In genomic region chr14:105147701-105148603, GRCh38 we compare ENCODE assay signal across 32 cellular contexts. TPM values are rescaled to one million over a fixed set of nuclear protein-coding genes. Genes with fewer than 3 reads are reported as not detected.
A peak's percentile ranks its signal among the peaks of the same experiment; 100 is the strongest.
DNase-seq lines count a peak whose midpoint lies in the region; ATAC-seq, FAIRE-seq and TF ChIP-seq lines count a peak whose summit lies in the region.
"Had no signal": no experiment of that assay in that cellular context is flagged by ENCODE, and none has a peak within 500 bp of the region (broad histone marks: within the 10 kb centered on the region; RNA-seq: fewer than 3 reads in every experiment).

No MANE protein-coding gene starts in this region.

- peaks cover 35% of the 10 kb centered on the region for H3K36me3 ChIP-seq in right atrium auricular region
- peaks cover 65% of the 10 kb centered on the region for H3K36me3 ChIP-seq in WERI-Rb-1
- H3K36me3 ChIP-seq in kidney (ENCODE audit: control insufficient read depth in 1 of 2, insufficient read depth in 2 of 2, low read length in 2 of 2), result no peaks in the 10 kb centered on the region
- H3K36me3 ChIP-seq in aorta (ENCODE audit: control insufficient read depth in 1 of 2, insufficient read depth in 2 of 2, low read length in 1 of 2), result no peaks in the 10 kb centered on the region
- H3K36me3 ChIP-seq: neutrophil, prostate gland, thoracic aorta had no signal

- H3K27ac ChIP-seq in right atrium auricular region (no peak overlapping the region), WERI-Rb-1 (no peak overlapping the region), kidney (ENCODE audit: low read depth in 2 of 2, low read length in 2 of 2) (no peak overlapping the region), aorta (ENCODE audit: low read depth in 1 of 2, low read length in 2 of 2) (no peak overlapping the region)
- H3K27ac ChIP-seq: BLaER1, gastroesophageal sphincter, neutrophil, prostate gland, RWPE1, SK-N-MC, thoracic aorta had no signal

- no peak for ATAC-seq in Right ventricle myocardium superior (ENCODE audit: poor library complexity)
- no peak for ATAC-seq in aorta (ENCODE audit: low FRiP score)
- ATAC-seq: gastroesophageal sphincter, K562, left lobe of liver had no signal

- no peak overlapping the region for H3K9ac ChIP-seq in kidney (ENCODE audit: low read length in 2 of 2)
- H3K9ac ChIP-seq: BLaER1 had no signal

- in situ Hi-C loops in ACHN (cut with HindIII; ENCODE audit: low pct_ligation_motif_present, low pct_unique_long_range_greater_than_20kb, low sequenced_read_pairs), result no loop called here

- no peaks in the 10 kb centered on the region for H3K9me3 ChIP-seq in right atrium auricular region
- no peaks in the 10 kb centered on the region for H3K9me3 ChIP-seq in WERI-Rb-1 (ENCODE audit: severe bottlenecking)
- H3K9me3 ChIP-seq in kidney (ENCODE audit: control insufficient read depth in 1 of 2, low read length in 2 of 2), result no peaks in the 10 kb centered on the region
- H3K9me3 ChIP-seq in aorta (ENCODE audit: control insufficient read depth, low read length), result no peaks in the 10 kb centered on the region
- H3K9me3 ChIP-seq: BLaER1, gastroesophageal sphincter, neutrophil, prostate gland, thoracic aorta had no signal

- H3K4me1 ChIP-seq in right atrium auricular region, result peaks cover 0 to 14% of the 10 kb centered on the region in 2 donors
- no peaks in the 10 kb centered on the region for H3K4me1 ChIP-seq in kidney (ENCODE audit: control insufficient read depth in 1 of 2, insufficient read depth in 1 of 2, low read depth in 1 of 2, low read length in 2 of 2)
- H3K4me1 ChIP-seq in aorta (ENCODE audit: control insufficient read depth in 1 of 2, insufficient read depth in 2 of 2, low read length in 2 of 2), result no peaks in the 10 kb centered on the region
- H3K4me1 ChIP-seq: gastroesophageal sphincter, prostate gland had no signal

- 93 to 94% methylated on average over 58 to 62 of the region's 62 CpGs for WGBS in aorta, 2 donors

- no peak for FAIRE-seq in kidney (lab: Jason Lieb, UNC)
- FAIRE-seq: endothelial cell of umbilical vein, K562, TTC549, urothelium cell line had no signal

- H3K4me3 ChIP-seq in right atrium auricular region (no peak overlapping the region), WERI-Rb-1 (ENCODE audit: low read depth, low read length) (no peak overlapping the region), kidney (ENCODE audit: low read length in 2 of 2) (no peak overlapping the region), aorta (ENCODE audit: low read length in 2 of 2) (no peak overlapping the region)
- H3K4me3 ChIP-seq: BLaER1, gastroesophageal sphincter, K562, prostate gland, SK-N-MC, thoracic aorta had no signal

- no peaks in the 10 kb centered on the region for H3K27me3 ChIP-seq in right atrium auricular region
- H3K27me3 ChIP-seq in WERI-Rb-1 (ENCODE audit: insufficient read depth, low read depth, severe bottlenecking), result no peaks in the 10 kb centered on the region
- H3K27me3 ChIP-seq in aorta (ENCODE audit: control insufficient read depth in 1 of 2, insufficient read depth in 2 of 2, low read length in 1 of 2), result no peaks in the 10 kb centered on the region
- H3K27me3 ChIP-seq: BLaER1, gastroesophageal sphincter, neutrophil had no signal

- peak; percentile 33 for DNase-seq in Right ventricle myocardium superior
- DNase-seq in right atrium auricular region (ENCODE audit: low spot score), result no peak
- peak; percentile 10 for DNase-seq in WERI-Rb-1
- DNase-seq in kidney, result peak; percentile 69
- peak; percentile 37 to 78 for DNase-seq in aorta
- DNase-seq in ACHN, result no peak
- DNase-seq in NCI-H748 (lab: John Stamatoyannopoulos, UW; ENCODE audit: unreplicated experiment), result no peak
- DNase-seq: activated CD4-positive, alpha-beta T cell treated with anti-CD3 and anti-CD28 coated beads, Interleukin-2, amount 50 U/mL, for 48 hours; activated naive CD4-positive, alpha-beta T cell treated with Interleukin-2 at 50 U/mL for 16 hours; activated T-cell treated with anti-CD3 and anti-CD28 coated beads, Interleukin-2, amount 50 U/mL, for 48 hours; amniotic stem cell; EL; hippocampal formation; immature natural killer cell; NCI-H1092; NCI-H187; NCI-H2171 treated with DMSO at 0.1 percent for 48 hours; NCI-H524; OCI-M1; stimulated activated naive CD4-positive, alpha-beta T cell treated with Interleukin-2 at 50 U/mL for 16 hours had no signal

- intact Hi-C loops in Right ventricle myocardium superior (cut with DNase I) (no loop called here), kidney (cut with DNase I) (no loop called here), aorta (cut with DNase I) (no loop called here)

- TF ChIP-seq CTCF in right atrium auricular region (IDR thresholded peaks at IDR 0.05) (no peak), WERI-Rb-1 (IDR thresholded peaks at IDR 0.05; ENCODE audit: low read depth, low read length) (no peak), kidney (IDR thresholded peaks at IDR 0.05; ENCODE audit: borderline replicate concordance, extremely low read depth, insufficient read depth) (no peak)

RNA-seq across cellular contexts. Expression of gene JAG2, which starts 20.6 kb away (rescaled TPM):
- total RNA-seq in Right ventricle myocardium superior (28.6 TPM), right atrium auricular region (10 to 100 TPM; 14.5 to 17.3 TPM), kidney (26.1 TPM), aorta (10 to 100 TPM; 15.0 to 32.1 TPM)
- polyA plus RNA-seq in kidney (ENCODE audit: insufficient read depth, low read depth, low replicate concordance) (6.3 TPM), aorta (1 to 10 TPM in 1 of 2 donors, under 1 TPM in 1; 0.13 to 1.1 TPM)

RNA-seq across cellular contexts. Expression of gene NUDT14, which starts 33.2 kb away (rescaled TPM):
- total RNA-seq in Right ventricle myocardium superior (32.2 TPM), right atrium auricular region (10 to 100 TPM; 17.1 to 18.9 TPM), kidney (48.6 TPM), aorta (10 to 100 TPM; 13.3 to 29.9 TPM)
- polyA plus RNA-seq in kidney (ENCODE audit: insufficient read depth, low read depth, low replicate concordance) (59.1 TPM), aorta (10 to 100 TPM in 1 of 2 donors, 1 to 10 TPM in 1; 6.1 to 10.0 TPM)

Comparison
In these comparisons a context has a peak if more than half of its experiments do, and no peak if none do; other contexts are left out.
1. DNase-seq: peak in Right ventricle myocardium superior (single experiment), WERI-Rb-1 (single experiment), kidney (single experiment) and aorta (2 of 2); none in right atrium auricular region (single experiment), ACHN (single experiment) and NCI-H748 (single experiment).